In the genomic region with DNA sequence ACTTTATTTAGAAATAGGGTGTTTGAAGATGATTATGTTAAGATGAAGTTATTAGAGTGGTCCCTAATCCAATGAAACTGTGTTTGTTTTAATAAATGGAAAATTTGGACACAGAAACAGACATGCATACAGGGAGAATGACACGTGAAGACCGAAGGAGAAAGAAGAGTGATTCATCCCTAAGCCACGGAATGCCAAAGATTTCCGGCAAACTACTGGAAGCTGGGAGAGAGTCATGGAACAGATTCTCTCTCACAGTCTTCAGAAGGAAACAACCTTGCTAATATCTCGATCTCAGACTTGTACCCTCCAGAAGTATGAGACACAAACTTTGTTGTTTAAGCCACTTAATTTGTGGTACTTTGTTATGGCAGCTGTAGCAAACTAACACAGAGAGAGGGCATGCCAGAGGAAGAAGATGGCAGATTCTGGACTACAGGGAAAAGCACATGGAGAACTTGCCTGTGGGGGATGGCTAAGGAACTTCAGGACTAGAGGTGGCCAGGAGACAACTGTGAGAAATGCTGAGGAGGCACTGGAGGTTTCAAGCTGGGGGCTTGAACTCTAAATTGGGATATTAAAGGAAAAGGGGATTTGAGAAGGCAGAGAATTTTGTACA, we compare ENCODE assay signal across 1 cellular context.
TF ChIP-seq lines count a peak whose summit lies in the region.

No MANE protein-coding gene starts in this region.

TF ChIP-seq in IMR-90, 13 proteins besides CTCF, POLR2A, EP300 and RAD21 (continued from another document):
- TF ChIP-seq, protein P1, sequence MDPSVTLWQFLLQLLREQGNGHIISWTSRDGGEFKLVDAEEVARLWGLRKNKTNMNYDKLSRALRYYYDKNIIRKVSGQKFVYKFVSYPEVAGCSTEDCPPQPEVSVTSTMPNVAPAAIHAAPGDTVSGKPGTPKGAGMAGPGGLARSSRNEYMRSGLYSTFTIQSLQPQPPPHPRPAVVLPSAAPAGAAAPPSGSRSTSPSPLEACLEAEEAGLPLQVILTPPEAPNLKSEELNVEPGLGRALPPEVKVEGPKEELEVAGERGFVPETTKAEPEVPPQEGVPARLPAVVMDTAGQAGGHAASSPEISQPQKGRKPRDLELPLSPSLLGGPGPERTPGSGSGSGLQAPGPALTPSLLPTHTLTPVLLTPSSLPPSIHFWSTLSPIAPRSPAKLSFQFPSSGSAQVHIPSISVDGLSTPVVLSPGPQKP (IDR thresholded peaks at IDR 0.05; ENCODE audit: borderline replicate concordance, low read depth, low read length) = no peak
- TF ChIP-seq FOS (IDR thresholded peaks at IDR 0.05; ENCODE audit: low read depth, low read length) (0 out of 2 replicates have a peak, but pooled peaks have one; percentile 7), CEBPB (IDR thresholded peaks at IDR 0.05; ENCODE audit: low read depth, low read length) (no peak), BHLHE40 (IDR thresholded peaks at IDR 0.05; ENCODE audit: low read depth, low read length) (peak; percentile 40; the same call in 1 of the 2 replicates), NFE2L2 (IDR thresholded peaks at IDR 0.05; ENCODE audit: low read depth, low read length) (no peak)
- TF ChIP-seq, protein P2, sequence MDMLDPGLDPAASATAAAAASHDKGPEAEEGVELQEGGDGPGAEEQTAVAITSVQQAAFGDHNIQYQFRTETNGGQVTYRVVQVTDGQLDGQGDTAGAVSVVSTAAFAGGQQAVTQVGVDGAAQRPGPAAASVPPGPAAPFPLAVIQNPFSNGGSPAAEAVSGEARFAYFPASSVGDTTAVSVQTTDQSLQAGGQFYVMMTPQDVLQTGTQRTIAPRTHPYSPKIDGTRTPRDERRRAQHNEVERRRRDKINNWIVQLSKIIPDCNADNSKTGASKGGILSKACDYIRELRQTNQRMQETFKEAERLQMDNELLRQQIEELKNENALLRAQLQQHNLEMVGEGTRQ (IDR thresholded peaks at IDR 0.05; ENCODE audit: low read depth, low read length) = peak; percentile 11; the same call in 1 of the 2 replicates
